In genomic region chr15:35752134-35752466, GRCh38 we compare ENCODE assay signal across 1 cellular context.
TF ChIP-seq lines count a peak whose summit lies in the region.

No MANE protein-coding gene starts in this region.

TF ChIP-seq in WTC11, 78 proteins besides CTCF, POLR2A, EP300 and RAD21 (continued from another document):
- TF ChIP-seq, protein P1, sequence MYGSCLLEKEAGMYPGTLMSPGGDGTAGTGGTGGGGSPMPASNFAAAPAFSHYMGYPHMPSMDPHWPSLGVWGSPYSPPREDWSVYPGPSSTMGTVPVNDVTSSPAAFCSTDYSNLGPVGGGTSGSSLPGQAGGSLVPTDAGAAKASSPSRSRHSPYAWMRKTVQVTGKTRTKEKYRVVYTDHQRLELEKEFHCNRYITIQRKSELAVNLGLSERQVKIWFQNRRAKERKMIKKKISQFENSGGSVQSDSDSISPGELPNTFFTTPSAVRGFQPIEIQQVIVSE (CRISPR knock-in tag; IDR thresholded peaks at IDR 0.05; ENCODE audit: borderline replicate concordance) = no peak
- TF ChIP-seq NFE2L1 (CRISPR knock-in tag; IDR thresholded peaks at IDR 0.05) = no peak
- TF ChIP-seq MAX (CRISPR knock-in tag; IDR thresholded peaks at IDR 0.05) = no peak
